Comparison of ENCODE assay signal across 17 cellular contexts in genomic region chr1:166692354-166692753, GRCh38.
DNase-seq lines count a peak whose midpoint lies in the region; ATAC-seq, FAIRE-seq and TF ChIP-seq lines count a peak whose summit lies in the region.
"Had no signal": no experiment of that assay in that cellular context is flagged by ENCODE, and none has a peak within 500 bp of the region (broad histone marks: within the 10 kb centered on the region; RNA-seq: fewer than 3 reads in every experiment).

No MANE protein-coding gene starts in this region.

- no peaks in the 10 kb centered on the region for H3K36me3 Mint-ChIP-seq in activated naive CD4-positive, alpha-beta T cell treated with anti-CD3 and anti-CD28 coated beads, Interleukin-2, amount 50 U/mL, for 72 hours
- no peaks in the 10 kb centered on the region for H3K36me3 Mint-ChIP-seq in stimulated activated naive B cell treated with anti-CD40 and anti-IgM and Interleukin-4, amounts not matched to agents 10 μg/mL and 1 μg/mL and 100 μg/mL, for 72 hours
- H3K36me3 Mint-ChIP-seq: CD4-positive, CD25-positive, alpha-beta regulatory T cell had no signal

- no peak overlapping the region for H2BK12ac ChIP-seq in trophoblast cell (ENCODE audit: low read length)

- no peak overlapping the region for H4K91ac ChIP-seq in trophoblast cell (ENCODE audit: low read depth, low read length)

- no peaks in the 10 kb centered on the region for H3K36me3 ChIP-seq in PC-9 (ENCODE audit: low read depth)
- H3K36me3 ChIP-seq in bronchial epithelial cell (ENCODE audit: control insufficient read depth, insufficient read depth, low read length), result no peaks in the 10 kb centered on the region
- H3K36me3 ChIP-seq in trophoblast cell (ENCODE audit: control insufficient read depth in 1 of 2, insufficient read depth in 2 of 2, low read length in 2 of 2), result no peaks in the 10 kb centered on the region
- H3K36me3 ChIP-seq: BLaER1 treated with 17β-estradiol and CSF1 and Interleukin-3, amounts not matched to agents 10 nM and 100 nM; HAP-1 had no signal

- no peak overlapping the region for H4K12ac ChIP-seq in trophoblast cell (ENCODE audit: low read depth, low read length)

- TF ChIP-seq CTCF in D721Med (IDR thresholded peaks at IDR 0.05; ENCODE audit: insufficient read depth, missing control alignments) (no peak), PC-9 (conservative IDR thresholded peaks at IDR 0.05) (no peak), bronchial epithelial cell (IDR thresholded peaks at IDR 0.05; ENCODE audit: insufficient read depth, low read length, severe bottlenecking) (no peak)

- H3K9me3 ChIP-seq in PC-9 (ENCODE audit: insufficient read depth, low read depth) (no peaks in the 10 kb centered on the region), trophoblast cell (ENCODE audit: insufficient read depth, low read depth, low read length) (no peaks in the 10 kb centered on the region)
- H3K9me3 ChIP-seq: HAP-1 had no signal

- peaks cover 0 to 2% of the 10 kb centered on the region in 2 donors for H3K4me1 Mint-ChIP-seq in stimulated activated naive B cell treated with anti-CD40 and anti-IgM and Interleukin-4, amounts not matched to agents 10 μg/mL and 1 μg/mL and 100 μg/mL, for 72 hours
- H3K4me1 Mint-ChIP-seq: CD4-positive, CD25-positive, alpha-beta regulatory T cell had no signal

- H3F3A ChIP-seq in PC-9 (ENCODE audit: insufficient read depth, low read depth), result no peaks in the 10 kb centered on the region

- no peaks in the 10 kb centered on the region for H4K20me1 ChIP-seq in PC-9 (ENCODE audit: insufficient read depth)
- H4K20me1 ChIP-seq: BLaER1 treated with 17β-estradiol and CSF1 and Interleukin-3, amounts not matched to agents 10 nM and 100 nM had no signal

- ATAC-seq in activated naive CD4-positive, alpha-beta T cell treated with anti-CD3 and anti-CD28 coated beads, Interleukin-2, amount 50 U/mL, for 72 hours, result no peak
- ATAC-seq in stimulated activated naive B cell treated with anti-CD40 and anti-IgM and Interleukin-4, amounts not matched to agents 10 μg/mL and 1 μg/mL and 100 μg/mL, for 72 hours (replicated peaks), result no peak
- ATAC-seq: GM12878 had no signal

- no peaks in the 10 kb centered on the region for H3K79me2 ChIP-seq in PC-9 (ENCODE audit: low read depth)
- H3K79me2 ChIP-seq in trophoblast cell (ENCODE audit: control insufficient read depth, insufficient read depth, low read length, poor library complexity), result no peaks in the 10 kb centered on the region

- no peak overlapping the region for H3K23ac ChIP-seq in trophoblast cell (ENCODE audit: low read length)

- no peak overlapping the region for H3K18ac ChIP-seq in trophoblast cell (ENCODE audit: low read length)

- H2AFZ ChIP-seq in PC-9 (peak overlapping the region; percentile 53; the same call in 1 of the 2 replicates), trophoblast cell (ENCODE audit: insufficient read depth, low read length, poor library complexity) (no peak overlapping the region)

- H3K27me3 ChIP-seq in PC-9 (ENCODE audit: insufficient read depth, low read depth) (no peaks in the 10 kb centered on the region), bronchial epithelial cell (ENCODE audit: control insufficient read depth, insufficient read depth, low read length) (no peaks in the 10 kb centered on the region), trophoblast cell (ENCODE audit: insufficient read depth, low read length) (no peaks in the 10 kb centered on the region)
- H3K27me3 ChIP-seq: BLaER1 treated with 17β-estradiol and CSF1 and Interleukin-3, amounts not matched to agents 10 nM and 100 nM had no signal

- CTCF ChIA-PET in PC-9 (lab: Charles Lee), result no interaction called here

- intact Hi-C loops in PC-9 (cut with micrococcal nuclease; ENCODE audit: unreplicated experiment), result no loop called here

- H3K4me3 ChIP-seq in PC-9, result no peak overlapping the region
- no peak overlapping the region for H3K4me3 ChIP-seq in bronchial epithelial cell (ENCODE audit: low read depth, low read length)
- H3K4me3 ChIP-seq in trophoblast cell (ENCODE audit: low read depth, low read length), result no peak overlapping the region
- H3K4me3 ChIP-seq: BLaER1 treated with 17β-estradiol and CSF1 and Interleukin-3, amounts not matched to agents 10 nM and 100 nM; GM12878; HAP-1 had no signal

- POLR2A ChIA-PET in PC-9 (lab: Charles Lee; ENCODE audit: unreplicated experiment), result no interaction called here

- peaks cover 10 to 40% of the 10 kb centered on the region in 2 donors for H3K27me3 Mint-ChIP-seq in stimulated activated naive B cell treated with anti-CD40 and anti-IgM and Interleukin-4, amounts not matched to agents 10 μg/mL and 1 μg/mL and 100 μg/mL, for 72 hours
- H3K27me3 Mint-ChIP-seq: CD4-positive, CD25-positive, alpha-beta regulatory T cell had no signal

- no peak overlapping the region for H3K14ac ChIP-seq in trophoblast cell (ENCODE audit: low read length)

- peak; percentile 77 for FAIRE-seq in D721Med (lab: Jason Lieb, UNC)
- FAIRE-seq in bronchial epithelial cell (lab: Jason Lieb, UNC), result no peak
- FAIRE-seq: GM12878 had no signal

- no peak overlapping the region for H2AK5ac ChIP-seq in trophoblast cell (ENCODE audit: low read length)

- H3K27ac ChIP-seq in PC-9 (no peak overlapping the region), trophoblast cell (ENCODE audit: low read depth, low read length) (no peak overlapping the region)
- H3K27ac ChIP-seq: HL-60 had no signal

- no peak for DNase-seq in D721Med (ENCODE audit: insufficient read length, low spot score)
- no peak for DNase-seq in PC-9
- DNase-seq in bronchial epithelial cell (ENCODE audit: low read depth), result peak; percentile 35
- DNase-seq in trophoblast cell, result peak; percentile 47 to 55
- DNase-seq in activated naive CD4-positive, alpha-beta T cell treated with anti-CD3 and anti-CD28 coated beads, Interleukin-2, amount 50 U/mL, for 72 hours (ENCODE audit: low spot score in 2 of 2), result no peak
- no peak for DNase-seq in stimulated activated naive B cell treated with anti-CD40 and anti-IgM and Interleukin-4, amounts not matched to agents 10 μg/mL and 1 μg/mL and 100 μg/mL, for 72 hours
- DNase-seq in Ammon's horn (ENCODE audit: low spot score), result no peak
- DNase-seq: 8988T; AML-193; Calu3; CD4-positive, CD25-positive, alpha-beta regulatory T cell; DMS79; GOT3 had no signal

- no CpG with 5 or more reads among the region's 2 CpGs for WGBS in trophoblast cell (ENCODE audit: extremely low coverage, insufficient coverage, insufficient read length)

- H3K9ac ChIP-seq in trophoblast cell (ENCODE audit: low read length), result no peak overlapping the region
- H3K9ac ChIP-seq: BLaER1 treated with 17β-estradiol and CSF1 and Interleukin-3, amounts not matched to agents 10 nM and 100 nM had no signal

- H3K4me2 ChIP-seq in PC-9, result peak overlapping the region; percentile 34; the same call in 1 of the 2 replicates
- no peak overlapping the region for H3K4me2 ChIP-seq in trophoblast cell (ENCODE audit: low read length)

- H2BK5ac ChIP-seq in trophoblast cell (ENCODE audit: low read depth, low read length, poor library complexity), result no peak overlapping the region

- no peak overlapping the region for H3K4ac ChIP-seq in trophoblast cell (ENCODE audit: low read depth, low read length)

- H3K4me1 ChIP-seq in PC-9 (replicated peaks; ENCODE audit: insufficient read depth), result no peaks in the 10 kb centered on the region
- H3K4me1 ChIP-seq in trophoblast cell (ENCODE audit: control insufficient read depth in 1 of 2, insufficient read depth in 2 of 2, low read length in 2 of 2), result no peaks in the 10 kb centered on the region
- H3K4me1 ChIP-seq: HAP-1 had no signal

- H3K9me3 Mint-ChIP-seq in activated naive CD4-positive, alpha-beta T cell treated with anti-CD3 and anti-CD28 coated beads, Interleukin-2, amount 50 U/mL, for 72 hours, result peaks cover 0 to 6% of the 10 kb centered on the region in 2 donors
- no peaks in the 10 kb centered on the region for H3K9me3 Mint-ChIP-seq in stimulated activated naive B cell treated with anti-CD40 and anti-IgM and Interleukin-4, amounts not matched to agents 10 μg/mL and 1 μg/mL and 100 μg/mL, for 72 hours

- BruUV-seq in PC-9 (replicated peaks; lab: Mats Ljungman, UMichigan), result no TSS peak

- H4K8ac ChIP-seq in trophoblast cell (ENCODE audit: low read depth, low read length), result no peak overlapping the region

- no peak overlapping the region for H2BK120ac ChIP-seq in trophoblast cell (ENCODE audit: insufficient read depth, low read length, poor library complexity)

- H3K27ac Mint-ChIP-seq in activated naive CD4-positive, alpha-beta T cell treated with anti-CD3 and anti-CD28 coated beads, Interleukin-2, amount 50 U/mL, for 72 hours, result no peak overlapping the region
- H3K27ac Mint-ChIP-seq in stimulated activated naive B cell treated with anti-CD40 and anti-IgM and Interleukin-4, amounts not matched to agents 10 μg/mL and 1 μg/mL and 100 μg/mL, for 72 hours, result no peak overlapping the region
- H3K27ac Mint-ChIP-seq: CD4-positive, CD25-positive, alpha-beta regulatory T cell had no signal

- H3K79me1 ChIP-seq in trophoblast cell (ENCODE audit: low read length), result no peaks in the 10 kb centered on the region

- H3K4me3 Mint-ChIP-seq in stimulated activated naive B cell treated with anti-CD40 and anti-IgM and Interleukin-4, amounts not matched to agents 10 μg/mL and 1 μg/mL and 100 μg/mL, for 72 hours, result no peak overlapping the region
- H3K4me3 Mint-ChIP-seq: CD4-positive, CD25-positive, alpha-beta regulatory T cell had no signal

- H3K9me2 ChIP-seq in PC-9 (ENCODE audit: insufficient read depth), result no peaks in the 10 kb centered on the region; the same call in 1 of the 2 replicates

Comparison
In these comparisons a context has a peak if more than half of its experiments do, and no peak if none do; other contexts are left out.
1. DNase-seq: peak in bronchial epithelial cell (single experiment) and trophoblast cell (2 of 2); none in D721Med (single experiment), PC-9 (0 of 2), activated naive CD4-positive, alpha-beta T cell treated with anti-CD3 and anti-CD28 coated beads, Interleukin-2, amount 50 U/mL, for 72 hours (0 of 2), stimulated activated naive B cell treated with anti-CD40 and anti-IgM and Interleukin-4, amounts not matched to agents 10 μg/mL and 1 μg/mL and 100 μg/mL, for 72 hours (single experiment) and Ammon's horn (single experiment).